10 cellular contexts compared by ENCODE assay signal in the genomic region with DNA sequence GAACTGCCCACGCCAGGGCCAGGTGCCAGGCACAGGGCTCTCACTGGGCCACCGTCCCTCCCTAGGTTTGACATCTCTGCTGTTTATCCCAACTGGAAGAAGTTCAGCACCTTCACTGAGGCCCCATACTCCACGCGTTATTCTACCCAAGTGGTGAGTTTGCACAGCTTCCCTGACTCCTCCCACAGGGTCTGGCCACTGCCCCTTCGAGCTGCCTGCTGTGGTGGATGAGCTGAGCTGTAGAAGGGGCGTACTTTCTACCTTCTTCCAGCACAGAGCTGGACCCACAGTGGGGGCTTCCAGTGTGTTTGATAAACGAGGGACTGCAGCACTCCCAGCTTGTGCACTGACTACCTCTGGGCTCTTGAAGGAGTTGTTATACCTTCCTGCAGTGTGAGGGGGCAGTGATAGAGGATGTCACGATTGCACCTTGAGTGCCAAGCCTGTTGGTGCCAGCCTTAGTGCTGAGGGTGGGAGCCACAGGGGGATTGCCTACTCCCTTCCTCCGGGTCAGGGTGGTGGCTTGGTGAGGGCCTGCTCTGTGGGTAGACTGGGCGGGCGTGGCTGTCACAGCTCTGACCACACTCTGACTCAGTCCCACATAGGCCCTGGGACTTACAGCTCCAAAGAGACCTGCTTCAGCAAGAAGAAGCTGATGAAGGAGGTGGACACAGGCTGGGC. TPM values are rescaled to one million over a fixed set of nuclear protein-coding genes. Genes with fewer than 3 reads are reported as not detected.
DNase-seq lines count a peak whose midpoint lies in the region; ATAC-seq and TF ChIP-seq lines count a peak whose summit lies in the region.
"Had no signal": no experiment of that assay in that cellular context is flagged by ENCODE, and none has a peak within 500 bp of the region (broad histone marks: within the 10 kb centered on the region; RNA-seq: fewer than 3 reads in every experiment).

No MANE protein-coding gene starts in this region.

- H3K36me3 ChIP-seq in right atrium auricular region = no peaks in the 10 kb centered on the region

- no peak for TF ChIP-seq CTCF in natural killer cell (IDR thresholded peaks at IDR 0.05)
- TF ChIP-seq CTCF in right atrium auricular region (IDR thresholded peaks at IDR 0.05) = no peak

- in situ Hi-C loops in Caki2 (cut with HindIII; ENCODE audit: low pct_unique_long_range_greater_than_20kb, low sequenced_read_pairs) = no loop called here

- H3K4me3 Mint-ChIP-seq in activated T-helper 1 cell treated with anti-CD3 and anti-CD28 coated beads, Interleukin-12 subunit alpha, Interleukin-12 subunit beta, Interleukin-2, Interleukin-4 antibody, amounts not matched to agents 30 ng/mL and 10 ng/mL and 1 ng/mL, durations not matched to agents 14 hours and 24 hours and 36 hours = no peak overlapping the region
- peak overlapping the region; percentile 83 for H3K4me3 Mint-ChIP-seq in natural killer cell
- H3K4me3 Mint-ChIP-seq: memory B cell had no signal

- DNase-seq in Caki2 (ENCODE audit: low read depth) (peak; percentile 50), LoVo (ENCODE audit: low spot score) (peak; percentile 78), natural killer cell (peak; percentile 76), medulla oblongata (ENCODE audit: extremely low spot score) (no peak), right atrium auricular region (ENCODE audit: low spot score) (no peak), T-helper 9 cell (no peak), DMS79 treated with DMSO at 0.1 percent for 48 hours (lab: John Stamatoyannopoulos, UW) (no peak)
- DNase-seq in activated T-helper 1 cell treated with anti-CD3 and anti-CD28 coated beads, Interleukin-12 subunit alpha, Interleukin-12 subunit beta, Interleukin-2, Interleukin-4 antibody, amounts not matched to agents 30 ng/mL and 10 ng/mL and 1 ng/mL, durations not matched to agents 14 hours and 24 hours and 36 hours (ENCODE audit: low spot score) = peak; percentile 24
- DNase-seq: NCI-H1105 had no signal

- H3K4me1 ChIP-seq in right atrium auricular region = no peaks in the 10 kb centered on the region

- intact Hi-C loops in activated T-helper 1 cell treated with anti-CD3 and anti-CD28 coated beads, Interleukin-12 subunit alpha, Interleukin-12 subunit beta, Interleukin-2, Interleukin-4 antibody, amounts not matched to agents 30 ng/mL and 10 ng/mL and 1 ng/mL, durations not matched to agents 14 hours and 24 hours and 36 hours (cut with micrococcal nuclease) = loop anchor here (10.0 kb wide), 1 partner anchor 602 kb away; a partner anchor contains a TSS
- intact Hi-C loops in natural killer cell (cut with micrococcal nuclease) = loop anchor here (1.0 to 5.0 kb wide), 4 partner anchors 40 to 754 kb away; a partner anchor contains a TSS

- no peaks in the 10 kb centered on the region for H3K9me3 Mint-ChIP-seq in activated T-helper 1 cell treated with anti-CD3 and anti-CD28 coated beads, Interleukin-12 subunit alpha, Interleukin-12 subunit beta, Interleukin-2, Interleukin-4 antibody, amounts not matched to agents 30 ng/mL and 10 ng/mL and 1 ng/mL, durations not matched to agents 14 hours and 24 hours and 36 hours
- no peaks in the 10 kb centered on the region for H3K9me3 Mint-ChIP-seq in natural killer cell
- H3K9me3 Mint-ChIP-seq: memory B cell had no signal

- H3K4me1 Mint-ChIP-seq in activated T-helper 1 cell treated with anti-CD3 and anti-CD28 coated beads, Interleukin-12 subunit alpha, Interleukin-12 subunit beta, Interleukin-2, Interleukin-4 antibody, amounts not matched to agents 30 ng/mL and 10 ng/mL and 1 ng/mL, durations not matched to agents 14 hours and 24 hours and 36 hours (ENCODE audit: low read depth) = peaks cover 43% of the 10 kb centered on the region
- H3K4me1 Mint-ChIP-seq in natural killer cell = peaks cover 73 to 83% of the 10 kb centered on the region in 2 donors

- H3K36me3 Mint-ChIP-seq in activated T-helper 1 cell treated with anti-CD3 and anti-CD28 coated beads, Interleukin-12 subunit alpha, Interleukin-12 subunit beta, Interleukin-2, Interleukin-4 antibody, amounts not matched to agents 30 ng/mL and 10 ng/mL and 1 ng/mL, durations not matched to agents 14 hours and 24 hours and 36 hours (ENCODE audit: low read depth) = no peaks in the 10 kb centered on the region
- no peaks in the 10 kb centered on the region for H3K36me3 Mint-ChIP-seq in natural killer cell
- H3K36me3 Mint-ChIP-seq: memory B cell had no signal

- peak; percentile 77 to 94 (median 87) for ATAC-seq in natural killer cell

- no peaks in the 10 kb centered on the region for H3K9me3 ChIP-seq in right atrium auricular region

- H3K4me3 ChIP-seq in right atrium auricular region = no peak overlapping the region

- no peak overlapping the region for H3K27ac Mint-ChIP-seq in activated T-helper 1 cell treated with anti-CD3 and anti-CD28 coated beads, Interleukin-12 subunit alpha, Interleukin-12 subunit beta, Interleukin-2, Interleukin-4 antibody, amounts not matched to agents 30 ng/mL and 10 ng/mL and 1 ng/mL, durations not matched to agents 14 hours and 24 hours and 36 hours
- H3K27ac Mint-ChIP-seq in natural killer cell = peak overlapping the region; percentile 94 to 95
- H3K27ac Mint-ChIP-seq: memory B cell had no signal

- H3K27me3 ChIP-seq in right atrium auricular region = no peaks in the 10 kb centered on the region

- H3K27ac ChIP-seq in right atrium auricular region = no peak overlapping the region

- H3K27me3 Mint-ChIP-seq in activated T-helper 1 cell treated with anti-CD3 and anti-CD28 coated beads, Interleukin-12 subunit alpha, Interleukin-12 subunit beta, Interleukin-2, Interleukin-4 antibody, amounts not matched to agents 30 ng/mL and 10 ng/mL and 1 ng/mL, durations not matched to agents 14 hours and 24 hours and 36 hours (ENCODE audit: insufficient read depth) = peaks cover 5% of the 10 kb centered on the region
- H3K27me3 Mint-ChIP-seq in natural killer cell (ENCODE audit: low read depth in 2 of 2) = no peaks in the 10 kb centered on the region

RNA-seq across cellular contexts. Expression of a gene that starts 5.9 kb away (rescaled TPM):
- not detected in 2 replicates for total RNA-seq in Caki2 (2014; rRNA removed; shearing (Covaris generic); ENCODE audit: low replicate concordance)
- 2.2 and 2.3 TPM in 2 replicates for total RNA-seq in activated T-helper 1 cell treated with anti-CD3 and anti-CD28 coated beads, Interleukin-12 subunit alpha, Interleukin-12 subunit beta, Interleukin-2, Interleukin-4 antibody, amounts not matched to agents 30 ng/mL and 10 ng/mL and 1 ng/mL, durations not matched to agents 14 hours and 24 hours and 36 hours
- 10 to 100 TPM; 17.8 to 30.8 (median 26.5) TPM for total RNA-seq in natural killer cell
- total RNA-seq in right atrium auricular region = under 1 TPM; 0.43 to 0.70 TPM

RNA-seq across cellular contexts. Expression of a gene that starts 42.7 kb away (rescaled TPM):
- total RNA-seq in Caki2 (2014; rRNA removed; shearing (Covaris generic); ENCODE audit: low replicate concordance) = 11.1 and 12.0 TPM in 2 replicates
- total RNA-seq in activated T-helper 1 cell treated with anti-CD3 and anti-CD28 coated beads, Interleukin-12 subunit alpha, Interleukin-12 subunit beta, Interleukin-2, Interleukin-4 antibody, amounts not matched to agents 30 ng/mL and 10 ng/mL and 1 ng/mL, durations not matched to agents 14 hours and 24 hours and 36 hours = 5.9 and 6.7 TPM in 2 replicates
- 1 to 10 TPM in 1 of 3 donors, under 1 TPM in 2; 0.95 to 1.4 (median 0.96) TPM for total RNA-seq in natural killer cell
- total RNA-seq in right atrium auricular region = 1 to 10 TPM; 3.9 to 4.0 TPM

Comparison
In these comparisons a context has a peak if more than half of its experiments do, and no peak if none do; other contexts are left out.
1. DNase-seq: peak in Caki2 (single experiment), LoVo (single experiment), activated T-helper 1 cell treated with anti-CD3 and anti-CD28 coated beads, Interleukin-12 subunit alpha, Interleukin-12 subunit beta, Interleukin-2, Interleukin-4 antibody, amounts not matched to agents 30 ng/mL and 10 ng/mL and 1 ng/mL, durations not matched to agents 14 hours and 24 hours and 36 hours (single experiment) and natural killer cell (single experiment); none in medulla oblongata (single experiment), right atrium auricular region (single experiment), T-helper 9 cell (single experiment) and DMS79 treated with DMSO at 0.1 percent for 48 hours (single experiment).